In genomic region chr19:13154911-13155471, GRCh38 we compare ENCODE assay signal across 8 cellular contexts. TPM values are rescaled to one million over a fixed set of nuclear protein-coding genes. Genes with fewer than 3 reads are reported as not detected.
A peak's percentile ranks its signal among the peaks of the same experiment; 100 is the strongest.
DNase-seq lines count a peak whose midpoint lies in the region; ATAC-seq and TF ChIP-seq lines count a peak whose summit lies in the region.

No MANE protein-coding gene starts in this region.

- peak overlapping the region; percentile 100 for H3K27ac Mint-ChIP-seq in GM23338

- H3K4me2 ChIP-seq in GM23338 (peak overlapping the region; percentile 99), PC-3 (ENCODE audit: low read length) (peak overlapping the region; percentile 93)

- peak; percentile 21 for TF ChIP-seq POLR2A in transverse colon (IDR thresholded peaks at IDR 0.05)

- no peak for TF ChIP-seq EP300 in transverse colon (IDR thresholded peaks at IDR 0.05; ENCODE audit: low read depth)

- no peaks in the 10 kb centered on the region for H3K9me3 ChIP-seq in PC-3 (ENCODE audit: low read length)
- H3K9me3 ChIP-seq in neuron (ENCODE audit: low read length): no peaks in the 10 kb centered on the region
- no peaks in the 10 kb centered on the region for H3K9me3 ChIP-seq in transverse colon

- peak overlapping the region; percentile 99 for H3K4me3 Mint-ChIP-seq in GM23338

- H4K20me1 ChIP-seq in GM23338 (replicated peaks; ENCODE audit: insufficient read depth): peaks cover 8% of the 10 kb centered on the region
- peaks cover 17% of the 10 kb centered on the region for H4K20me1 ChIP-seq in PC-3 (ENCODE audit: low read length)

- H3K4me1 ChIP-seq in GM23338 (ENCODE audit: insufficient read depth): peaks cover 16% of the 10 kb centered on the region
- H3K4me1 ChIP-seq in PC-3 (ENCODE audit: insufficient read depth, low read length): peaks cover 19% of the 10 kb centered on the region
- peaks cover 25% of the 10 kb centered on the region for H3K4me1 ChIP-seq in neuron (ENCODE audit: insufficient read depth, low read length)
- peaks cover 0 to 22% (median 17%) of the 10 kb centered on the region in 4 donors for H3K4me1 ChIP-seq in transverse colon

- H3K4me3 ChIP-seq in AG09309 (ENCODE audit: control insufficient read depth, low read depth, low read length) (peak overlapping the region; percentile 63), GM23338 (peak overlapping the region; percentile 100), PC-3 (ENCODE audit: low read length) (peak overlapping the region; percentile 93), fibroblast of mammary gland (ENCODE audit: control insufficient read depth, low read depth, low read length) (peak overlapping the region; percentile 94), neuron (ENCODE audit: low read length) (peak overlapping the region; percentile 82), transverse colon (peak overlapping the region; percentile 70 to 92 (median 86))

- no peaks in the 10 kb centered on the region for H3K9me2 ChIP-seq in GM23338 (ENCODE audit: insufficient read depth)
- H3K9me2 ChIP-seq in PC-3 (replicated peaks; ENCODE audit: low read length): no peaks in the 10 kb centered on the region

- H3K79me2 ChIP-seq in GM23338 (replicated peaks; ENCODE audit: insufficient read depth) (peaks cover 44% of the 10 kb centered on the region), PC-3 (ENCODE audit: low read length) (peaks cover 47% of the 10 kb centered on the region)

- POLR2A ChIA-PET in PC-3 (lab: Charles Lee; ENCODE audit: unreplicated experiment): interaction anchor here (0.5 to 1.4 kb wide), 7 partner anchors 10 to 177 kb away, joined by 3 to 16 read pairs (median 5); no protein-coding TSS in a partner anchor

- peak overlapping the region; percentile 97 for H3K9ac ChIP-seq in PC-3 (ENCODE audit: low read length)

- no peaks in the 10 kb centered on the region for H3K27me3 ChIP-seq in GM23338 (ENCODE audit: insufficient read depth)
- no peaks in the 10 kb centered on the region for H3K27me3 ChIP-seq in PC-3 (ENCODE audit: low read length)
- no peaks in the 10 kb centered on the region for H3K27me3 ChIP-seq in neuron (ENCODE audit: insufficient read depth, low read length)
- no peaks in the 10 kb centered on the region for H3K27me3 ChIP-seq in transverse colon

- DNase-seq in AG09309 (ENCODE audit: low read depth) (no peak), GM23338 (ENCODE audit: low spot score) (peak; percentile 97), PC-3 (peak; percentile 91), fibroblast of mammary gland (ENCODE audit: low read depth) (peak; percentile 58), transverse colon (peak; percentile 92)
- DNase-seq in activated T-helper 1 cell treated with anti-CD3 and anti-CD28 coated beads, Interleukin-2, amount 50 U/mL, for 16 hours (ENCODE audit: low read depth in 1 of 2, low spot score in 1 of 2): peak; percentile 38 to 63

- H3K27me3 Mint-ChIP-seq in GM23338 (ENCODE audit: insufficient read depth, low read depth, poor library complexity): peaks cover 63% of the 10 kb centered on the region

- H2AFZ ChIP-seq in GM23338 (no peak overlapping the region), PC-3 (ENCODE audit: low read length) (no peak overlapping the region), neuron (ENCODE audit: low read depth, low read length) (no peak overlapping the region)

- intact Hi-C loops in PC-3 (cut with micrococcal nuclease) (loop anchor here (1.0 to 5.0 kb wide), 2 partner anchors 8 to 53 kb away; partner anchors contain the start of gene LYL1), transverse colon (cut with DNase I; ENCODE audit: low total_unique reads) (loop anchor here (10.0 kb wide), 2 partner anchors 370 to 1360 kb away; partner anchors contain the start of gene DNAJB1)

- H3K27ac ChIP-seq in GM23338 (ENCODE audit: low read depth) (peak overlapping the region; percentile 100), PC-3 (ENCODE audit: low read length) (peak overlapping the region; percentile 91), transverse colon (peak overlapping the region; percentile 96 to 100 (median 99))

- H3K36me3 Mint-ChIP-seq in GM23338 (ENCODE audit: low read depth): peaks cover 31% of the 10 kb centered on the region

- CTCF ChIA-PET in PC-3 (lab: Charles Lee): interaction anchor here (0.6 to 0.8 kb wide), 3 partner anchors 13 to 139 kb away, joined by 3 to 10 read pairs (median 3); no protein-coding TSS in a partner anchor

- ATAC-seq in GM23338 (peak; percentile 3), PC-3 (peak; percentile 0), GM21447 (IDR thresholded peaks at IDR 0.05; ENCODE audit: unreplicated experiment) (no peak)

- H3K36me3 ChIP-seq in GM23338 (ENCODE audit: insufficient read depth): peaks cover 7% of the 10 kb centered on the region; the same call in 1 of the 2 replicates
- H3K36me3 ChIP-seq in PC-3 (ENCODE audit: low read depth, low read length): peaks cover 14% of the 10 kb centered on the region
- no peaks in the 10 kb centered on the region for H3K36me3 ChIP-seq in neuron (ENCODE audit: insufficient read depth, low read length)
- H3K36me3 ChIP-seq in transverse colon: no peaks in the 10 kb centered on the region

- WGBS in transverse colon (ENCODE audit: low coverage in 1 of 2), 2 donors: 0 to 2% methylated on average over 2 to 23 of the region's 24 CpGs

- H3K4me1 Mint-ChIP-seq in GM23338: peaks cover 21% of the 10 kb centered on the region

- H3K9me3 Mint-ChIP-seq in GM23338: peaks cover 23% of the 10 kb centered on the region

- in situ Hi-C loops in transverse colon (cut with MboI; ENCODE audit: low pct_ligation_motif_present in 1 of 4, low pct_unique_long_range_greater_than_20kb in 1 of 4, low sequenced_read_pairs in 3 of 4): no loop called here

- TF ChIP-seq CTCF in AG09309 (IDR thresholded peaks at IDR 0.05; ENCODE audit: control insufficient read depth, insufficient read depth, low read depth, low read length, missing control alignments): peak; percentile 16
- TF ChIP-seq CTCF in GM23338 (conservative IDR thresholded peaks at IDR 0.05; ENCODE audit: low read depth in 2 of 2): peak; percentile 15 to 30; a peak in 1 of 4 replicates
- peak; percentile 39; the same call in 1 of the 2 replicates for TF ChIP-seq CTCF in PC-3 (conservative IDR thresholded peaks at IDR 0.05; ENCODE audit: low read depth, low read length)
- peak; percentile 16 for TF ChIP-seq CTCF in fibroblast of mammary gland (conservative IDR thresholded peaks at IDR 0.05; ENCODE audit: control insufficient read depth, insufficient read depth, low read depth, low read length)
- peak in 2 of 5 experiments; percentile 21 to 24 for TF ChIP-seq CTCF in transverse colon (IDR thresholded peaks at IDR 0.05)

- no TSS peak for BruUV-seq in PC-3 (replicated peaks; lab: Mats Ljungman, UMichigan)

- peaks cover 32% of the 10 kb centered on the region for H3F3A ChIP-seq in GM23338 (replicated peaks; ENCODE audit: low read depth)
- H3F3A ChIP-seq in PC-3 (ENCODE audit: low read length, unreplicated experiment): peaks cover 13% of the 10 kb centered on the region

TF ChIP-seq in GM23338, 12 proteins besides CTCF, POLR2A, EP300 and RAD21 (continues in another document):
- no peak for TF ChIP-seq ETS1 (IDR thresholded peaks at IDR 0.05)

RNA-seq across cellular contexts. Expression of gene IER2, which starts 4.8 kb away (rescaled TPM):
- total RNA-seq in GM23338 (2014; rRNA removed; shearing (Covaris generic)): 99.1 and 124 TPM in 2 replicates
- 191 and 200 TPM in 2 replicates for polyA plus RNA-seq in GM23338 (2016; fragmentation: Nextera tagmentation; extraction: Ambion mirVana)
- total RNA-seq in PC-3 (2014; rRNA removed): 155 and 191 TPM in 2 replicates
- 100 to 1,000 TPM; 184 to 503 (median 244) TPM for total RNA-seq in transverse colon

RNA-seq across cellular contexts. Expression of gene STX10, which starts 4.8 kb away (rescaled TPM):
- 55.9 and 58.3 TPM in 2 replicates for total RNA-seq in GM23338 (2014; rRNA removed; shearing (Covaris generic))
- polyA plus RNA-seq in GM23338 (2016; fragmentation: Nextera tagmentation; extraction: Ambion mirVana): 42.8 and 44.0 TPM in 2 replicates
- total RNA-seq in PC-3 (2014; rRNA removed) (179 and 243 TPM in 2 replicates), transverse colon (100 to 1,000 TPM in 1 of 4 donors, 10 to 100 TPM in 3; 69.7 to 164 (median 84.2) TPM)

RNA-seq across cellular contexts. Expression of gene NACC1, which starts 36.9 kb away (rescaled TPM):
- 203 and 260 TPM in 2 replicates for total RNA-seq in GM23338 (2014; rRNA removed; shearing (Covaris generic))
- polyA plus RNA-seq in GM23338 (2016; fragmentation: Nextera tagmentation; extraction: Ambion mirVana): 12.4 and 16.1 TPM in 2 replicates
- 266 and 337 TPM in 2 replicates for total RNA-seq in PC-3 (2014; rRNA removed)
- 10 to 100 TPM; 31.6 to 54.2 (median 36.5) TPM for total RNA-seq in transverse colon

RNA-seq across cellular contexts. Expression of gene TRMT1, which starts 38.5 kb away (rescaled TPM):
- 76.4 and 88.6 TPM in 2 replicates for total RNA-seq in GM23338 (2014; rRNA removed; shearing (Covaris generic))
- polyA plus RNA-seq in GM23338 (2016; fragmentation: Nextera tagmentation; extraction: Ambion mirVana): 90.1 and 92.6 TPM in 2 replicates
- 91.8 and 117 TPM in 2 replicates for total RNA-seq in PC-3 (2014; rRNA removed)
- total RNA-seq in transverse colon: 100 to 1,000 TPM in 1 of 4 donors, 10 to 100 TPM in 3; 26.6 to 199 (median 60.7) TPM

RNA-seq across cellular contexts. Expression of gene LYL1, which starts 52.3 kb away (rescaled TPM):
- total RNA-seq in GM23338 (2014; rRNA removed; shearing (Covaris generic)): 0.47 and 2.2 TPM in 2 replicates
- 0.77 and 1.2 TPM in 2 replicates for polyA plus RNA-seq in GM23338 (2016; fragmentation: Nextera tagmentation; extraction: Ambion mirVana)
- 3.3 and 12.0 TPM in 2 replicates for total RNA-seq in PC-3 (2014; rRNA removed)
- total RNA-seq in transverse colon: 10 to 100 TPM in 3 of 4 donors, 1 to 10 TPM in 1; 4.5 to 33.4 (median 16.7) TPM
